ENCODE assay signal across 9 cellular contexts in genomic region chr14:93033039-93033982, GRCh38.
DNase-seq lines count a peak whose midpoint lies in the region; ATAC-seq and TF ChIP-seq lines count a peak whose summit lies in the region.
"Had no signal": no experiment of that assay in that cellular context is flagged by ENCODE, and none has a peak within 500 bp of the region (broad histone marks: within the 10 kb centered on the region; RNA-seq: fewer than 3 reads in every experiment).

No MANE protein-coding gene starts in this region.

- intact Hi-C loops in heart right ventricle (cut with DNase I) (loop anchor here in 1 of 10 donors (5.0 kb wide), 1 partner anchor 81 kb away; no protein-coding TSS in a partner anchor), Right ventricle myocardium superior (cut with DNase I) (no loop called here), upper lobe of right lung (cut with DNase I) (no loop called here)

- no peaks in the 10 kb centered on the region for H3K36me3 ChIP-seq in heart right ventricle
- no peaks in the 10 kb centered on the region for H3K36me3 ChIP-seq in RWPE2 (ENCODE audit: low read depth)
- H3K36me3 ChIP-seq in upper lobe of right lung: no peaks in the 10 kb centered on the region

- DNase-seq in heart right ventricle: no peak
- DNase-seq in Right ventricle myocardium superior: no peak
- no peak for DNase-seq in RWPE2 (ENCODE audit: low spot score)
- DNase-seq in left lobe of liver (ENCODE audit: low spot score): no peak
- DNase-seq in upper lobe of right lung: no peak
- no peak for DNase-seq in NOMO-1 (lab: John Stamatoyannopoulos, UW; ENCODE audit: unreplicated experiment in 2 of 2)
- DNase-seq: DMS79 had no signal

- H3K27ac ChIP-seq in heart right ventricle: peak overlapping the region in 7 of 10 donors; percentile 0 to 58 (median 41)
- peak overlapping the region; percentile 99 for H3K27ac ChIP-seq in RWPE2 (ENCODE audit: poor library complexity, severe bottlenecking)
- H3K27ac ChIP-seq in upper lobe of right lung: no peak overlapping the region

- 80 to 88% methylated on average over 7 of the region's 7 CpGs for WGBS in heart right ventricle, 2 donors

- no peaks in the 10 kb centered on the region for H3K9me3 ChIP-seq in heart right ventricle
- no peaks in the 10 kb centered on the region for H3K9me3 ChIP-seq in RWPE2 (ENCODE audit: severe bottlenecking)
- no peaks in the 10 kb centered on the region for H3K9me3 ChIP-seq in upper lobe of right lung

- H3K4me3 ChIP-seq in heart right ventricle (no peak overlapping the region), RWPE2 (ENCODE audit: severe bottlenecking) (no peak overlapping the region), upper lobe of right lung (no peak overlapping the region)

- H3K27me3 ChIP-seq in heart right ventricle (no peaks in the 10 kb centered on the region), RWPE2 (ENCODE audit: insufficient read depth, poor library complexity, severe bottlenecking) (no peaks in the 10 kb centered on the region), upper lobe of right lung (no peaks in the 10 kb centered on the region)

- peaks cover 10 to 75% (median 64%) of the 10 kb centered on the region in 9 donors for H3K4me1 ChIP-seq in heart right ventricle
- H3K4me1 ChIP-seq in RWPE2 (ENCODE audit: insufficient read depth, poor library complexity, severe bottlenecking): peaks cover 59% of the 10 kb centered on the region
- peaks cover 43% of the 10 kb centered on the region for H3K4me1 ChIP-seq in upper lobe of right lung

- no peak for ATAC-seq in heart right ventricle
- no peak for ATAC-seq in Right ventricle myocardium superior (ENCODE audit: poor library complexity)
- no peak for ATAC-seq in RWPE2 (ENCODE audit: low read depth)
- peak; percentile 70 for ATAC-seq in left lobe of liver
- ATAC-seq in upper lobe of right lung: peak; percentile 21
- ATAC-seq in GM21515 (IDR thresholded peaks at IDR 0.05; ENCODE audit: unreplicated experiment): no peak
- ATAC-seq in HG02588 (IDR thresholded peaks at IDR 0.05; ENCODE audit: unreplicated experiment): no peak

- TF ChIP-seq CTCF in heart right ventricle (IDR thresholded peaks at IDR 0.05) (no peak), RWPE2 (IDR thresholded peaks at IDR 0.05; ENCODE audit: poor library complexity, severe bottlenecking) (no peak), upper lobe of right lung (IDR thresholded peaks at IDR 0.05) (no peak)

Comparison
In these comparisons a context has a peak if more than half of its experiments do, and no peak if none do; other contexts are left out.
1. ATAC-seq: peak in left lobe of liver (single experiment) and upper lobe of right lung (single experiment); none in heart right ventricle (0 of 8), Right ventricle myocardium superior (single experiment), RWPE2 (single experiment), GM21515 (single experiment) and HG02588 (single experiment).